In genomic region chr16:52574105-52574437, GRCh38 we compare ENCODE assay signal across 15 cellular contexts. TPM values are rescaled to one million over a fixed set of nuclear protein-coding genes. Genes with fewer than 3 reads are reported as not detected.
"Had no signal": no experiment of that assay in that cellular context is flagged by ENCODE, and none has a peak within 500 bp of the region (broad histone marks: within the 10 kb centered on the region; RNA-seq: fewer than 3 reads in every experiment).

No MANE protein-coding gene starts in this region.

- H3K4me3 ChIP-seq: lung, tibial nerve had no signal

- H2AFZ ChIP-seq: parathyroid adenoma had no signal

- H3K27ac ChIP-seq: brain microvascular endothelial cell, neutrophil, parathyroid adenoma had no signal

- H3K9me3 ChIP-seq: neutrophil had no signal

- DNase-seq: activated CD4-positive, alpha-beta T cell treated with anti-CD3 and anti-CD28 coated beads, Interleukin-2, amount 50 U/mL, for 1 hour; activated CD8-positive, alpha-beta memory T cell treated with anti-CD3 and anti-CD28 coated beads for 24 hours; activated naive CD8-positive, alpha-beta T cell treated with anti-CD3 and anti-CD28 coated beads for 36 hours; brain microvascular endothelial cell; effector memory CD4-positive, alpha-beta T cell; foreskin fibroblast; hypothalamus; midbrain; natural killer cell; stimulated activated CD4-positive, alpha-beta T cell treated with anti-CD3 and anti-CD28 coated beads, Interleukin-2, amount 100 ng/mL, for 48 hours had no signal

- H3K4me1 ChIP-seq: parathyroid adenoma, tibial nerve had no signal

- H3K27me3 ChIP-seq: brain microvascular endothelial cell, neutrophil, tibial nerve had no signal

- H3K79me2 ChIP-seq: parathyroid adenoma had no signal

- ATAC-seq: natural killer cell; stimulated activated memory B cell treated with anti-CD40 and anti-IgM and Interleukin-4, amounts not matched to agents 10 μg/mL and 1 μg/mL and 100 μg/mL, for 72 hours had no signal

- H3K9ac ChIP-seq: parathyroid adenoma had no signal

- H3K36me3 ChIP-seq: brain microvascular endothelial cell, neutrophil, tibial nerve had no signal

RNA-seq across cellular contexts. Expression of gene TOX3, which starts 27.1 kb away (rescaled TPM):
- total RNA-seq: activated naive CD8-positive, alpha-beta T cell treated with anti-CD3 and anti-CD28 coated beads for 36 hours; natural killer cell had no signal
